ENCODE assay signal across 22 cellular contexts in genomic region chr2:151481744-151482143, GRCh38.
DNase-seq lines count a peak whose midpoint lies in the region; ATAC-seq lines count a peak whose summit lies in the region.
"Had no signal": no experiment of that assay in that cellular context is flagged by ENCODE, and none has a peak within 500 bp of the region (broad histone marks: within the 10 kb centered on the region; RNA-seq: fewer than 3 reads in every experiment).

No MANE protein-coding gene starts in this region.

- H3K27me3 Mint-ChIP-seq in activated CD4-positive, alpha-beta T cell treated with anti-CD3 and anti-CD28 coated beads, Interleukin-2, amount 10 ng/mL, durations not matched to agents 24 days and 14 days: no peaks in the 10 kb centered on the region
- H3K27me3 Mint-ChIP-seq: T-cell, type B pancreatic cell had no signal

- ATAC-seq in HG02610 (IDR thresholded peaks at IDR 0.05; ENCODE audit: unreplicated experiment) (peak; percentile 61), HG03280 (IDR thresholded peaks at IDR 0.05; ENCODE audit: unreplicated experiment) (no peak)
- ATAC-seq: A549, HCT116, left ventricle myocardium superior, sciatic nerve, T-cell had no signal

- in situ Hi-C loops in ACHN (cut with HindIII; ENCODE audit: low pct_ligation_motif_present, low pct_unique_long_range_greater_than_20kb, low sequenced_read_pairs): no loop called here

- no peak for DNase-seq in activated CD4-positive, alpha-beta T cell treated with anti-CD3 and anti-CD28 coated beads, Interleukin-2, amount 10 ng/mL, durations not matched to agents 24 days and 14 days
- no peak for DNase-seq in activated CD4-positive, alpha-beta T cell treated with anti-CD3 and anti-CD28 coated beads for 1 hour
- DNase-seq in activated naive CD4-positive, alpha-beta T cell treated with anti-CD3 and anti-CD28 coated beads, Interleukin-2, amount 50 U/mL, for 16 hours: peak; percentile 30
- DNase-seq in stimulated activated CD4-positive, alpha-beta T cell treated with anti-CD3 and anti-CD28 coated beads, Interleukin-4, amount 100 ng/mL, for 24 hours: peak; percentile 40
- no peak for DNase-seq in activated effector memory CD4-positive, alpha-beta T cell treated with anti-CD3 and anti-CD28 coated beads, Interleukin-2, amount 50 U/mL, for 16 hours
- no peak for DNase-seq in ACHN
- DNase-seq: activated CD8-positive, alpha-beta memory T cell treated with anti-CD3 and anti-CD28 coated beads, Interleukin-2, amount 50 U/mL, for 48 hours; aorta; cerebellar nuclear complex; Kasumi-1; left ventricle myocardium superior; NCI-H1092 treated with DMSO at 0.1 percent for 48 hours; NCI-H748 treated with DMSO at 0.1 percent for 48 hours; SHP77 treated with DMSO at 0.1 percent for 48 hours; stimulated activated naive CD4-positive, alpha-beta T cell; T-cell had no signal

- no peak overlapping the region for H3K4me3 Mint-ChIP-seq in activated CD4-positive, alpha-beta T cell treated with anti-CD3 and anti-CD28 coated beads, Interleukin-2, amount 10 ng/mL, durations not matched to agents 24 days and 14 days
- H3K4me3 Mint-ChIP-seq: T-cell, type B pancreatic cell had no signal

- H3K36me3 Mint-ChIP-seq in activated CD4-positive, alpha-beta T cell treated with anti-CD3 and anti-CD28 coated beads, Interleukin-2, amount 10 ng/mL, durations not matched to agents 24 days and 14 days (ENCODE audit: low read depth): peaks cover 75% of the 10 kb centered on the region

- H3K27ac Mint-ChIP-seq in activated CD4-positive, alpha-beta T cell treated with anti-CD3 and anti-CD28 coated beads, Interleukin-2, amount 10 ng/mL, durations not matched to agents 24 days and 14 days: peak overlapping the region; percentile 80
- H3K27ac Mint-ChIP-seq: T-cell, type B pancreatic cell had no signal

- H3K4me1 Mint-ChIP-seq in activated CD4-positive, alpha-beta T cell treated with anti-CD3 and anti-CD28 coated beads, Interleukin-2, amount 10 ng/mL, durations not matched to agents 24 days and 14 days: peaks cover 17% of the 10 kb centered on the region

- intact Hi-C loops in activated CD4-positive, alpha-beta T cell treated with anti-CD3 and anti-CD28 coated beads, Interleukin-2, amount 10 ng/mL, durations not matched to agents 24 days and 14 days (cut with micrococcal nuclease): loop anchor here (2.0 to 10.0 kb wide), 4 partner anchors 153 to 1213 kb away; partner anchors contain the start of genes ARL5A and NMI

- peaks cover 8% of the 10 kb centered on the region for H3K9me3 Mint-ChIP-seq in activated CD4-positive, alpha-beta T cell treated with anti-CD3 and anti-CD28 coated beads, Interleukin-2, amount 10 ng/mL, durations not matched to agents 24 days and 14 days
- H3K9me3 Mint-ChIP-seq: T-cell, type B pancreatic cell had no signal

Comparison
In these comparisons a context has a peak if more than half of its experiments do, and no peak if none do; other contexts are left out.
1. DNase-seq: peak in activated naive CD4-positive, alpha-beta T cell treated with anti-CD3 and anti-CD28 coated beads, Interleukin-2, amount 50 U/mL, for 16 hours (single experiment) and stimulated activated CD4-positive, alpha-beta T cell treated with anti-CD3 and anti-CD28 coated beads, Interleukin-4, amount 100 ng/mL, for 24 hours (single experiment); none in activated CD4-positive, alpha-beta T cell treated with anti-CD3 and anti-CD28 coated beads, Interleukin-2, amount 10 ng/mL, durations not matched to agents 24 days and 14 days (single experiment), activated CD4-positive, alpha-beta T cell treated with anti-CD3 and anti-CD28 coated beads for 1 hour (single experiment), activated effector memory CD4-positive, alpha-beta T cell treated with anti-CD3 and anti-CD28 coated beads, Interleukin-2, amount 50 U/mL, for 16 hours (single experiment) and ACHN (single experiment).